In genomic region chr3:21484323-21485154, GRCh38 we compare ENCODE assay signal across 8 cellular contexts.
DNase-seq lines count a peak whose midpoint lies in the region; ATAC-seq and TF ChIP-seq lines count a peak whose summit lies in the region.

No MANE protein-coding gene starts in this region.

- H3K9ac ChIP-seq in GM23248 = no peak overlapping the region

- DNase-seq in EH (ENCODE audit: low read depth) = peak; percentile 84
- DNase-seq in GM23248 = peak; percentile 78
- peak; percentile 0 for DNase-seq in NCI-H1092 treated with DMSO at 0.1 percent for 48 hours (lab: John Stamatoyannopoulos, UW)
- peak; percentile 78 for DNase-seq in WERI-Rb-1
- DNase-seq in glomerular visceral epithelial cell (ENCODE audit: extremely low spot score) = peak; percentile 55
- DNase-seq in putamen (ENCODE audit: low spot score) = peak; percentile 37
- no peak for DNase-seq in NCI-H345 (lab: John Stamatoyannopoulos, UW)
- no peak for DNase-seq in gastrocnemius medialis

- H3F3A ChIP-seq in GM23248 (ENCODE audit: insufficient read depth) = no peaks in the 10 kb centered on the region; the same call in 1 of the 2 replicates

- H3K27ac ChIP-seq in GM23248 (no peak overlapping the region), WERI-Rb-1 (no peak overlapping the region), gastrocnemius medialis (no peak overlapping the region)

- H4K20me1 ChIP-seq in GM23248 (ENCODE audit: insufficient read depth) = no peaks in the 10 kb centered on the region

- H2AFZ ChIP-seq in GM23248 = no peak overlapping the region

- H3K4me2 ChIP-seq in GM23248 (ENCODE audit: unreplicated experiment) = no peak overlapping the region

- no peak overlapping the region for H3K4me3 ChIP-seq in GM23248
- no peak overlapping the region for H3K4me3 ChIP-seq in WERI-Rb-1 (ENCODE audit: low read depth, low read length)
- no peak overlapping the region for H3K4me3 ChIP-seq in gastrocnemius medialis

- no peaks in the 10 kb centered on the region for H3K79me2 ChIP-seq in GM23248 (ENCODE audit: insufficient read depth)

- ATAC-seq in gastrocnemius medialis = no peak

- H3K9me3 ChIP-seq in GM23248 (ENCODE audit: low read depth) (no peaks in the 10 kb centered on the region), WERI-Rb-1 (ENCODE audit: severe bottlenecking) (no peaks in the 10 kb centered on the region), gastrocnemius medialis (no peaks in the 10 kb centered on the region)

- H3K4me1 ChIP-seq in GM23248 (ENCODE audit: insufficient read depth) (no peaks in the 10 kb centered on the region), gastrocnemius medialis (no peaks in the 10 kb centered on the region)

- no peaks in the 10 kb centered on the region for H3K27me3 ChIP-seq in GM23248 (replicated peaks; ENCODE audit: insufficient read depth)
- H3K27me3 ChIP-seq in WERI-Rb-1 (ENCODE audit: insufficient read depth, low read depth, severe bottlenecking) = no peaks in the 10 kb centered on the region
- H3K27me3 ChIP-seq in gastrocnemius medialis = no peaks in the 10 kb centered on the region

- TF ChIP-seq CTCF in WERI-Rb-1 (IDR thresholded peaks at IDR 0.05; ENCODE audit: low read depth, low read length) (peak; percentile 82), gastrocnemius medialis (IDR thresholded peaks at IDR 0.05 in 4 of 5, conservative IDR thresholded peaks at IDR 0.05 in 1 of 5) (peak in 1 of 5 experiments; percentile 35)

- intact Hi-C loops in gastrocnemius medialis (cut with DNase I; ENCODE audit: low total_unique reads) = no loop called here

- H3K36me3 ChIP-seq in GM23248 (ENCODE audit: low read depth) (no peaks in the 10 kb centered on the region), WERI-Rb-1 (no peaks in the 10 kb centered on the region), gastrocnemius medialis (no peaks in the 10 kb centered on the region)

- TF ChIP-seq POLR2A in gastrocnemius medialis (IDR thresholded peaks at IDR 0.05) = no peak

- 67 to 77% methylated on average over 4 of the region's 4 CpGs for WGBS in GM23248 (ENCODE audit: low coverage in 1 of 2, low lambda C conversion rate in 2 of 2, missing lambda C conversion rate in 2 of 2), 2 experiments

- in situ Hi-C loops in GM23248 (cut with MboI) (loop anchor here (5.0 to 25.0 kb wide), 2 partner anchors 972 to 1147 kb away; no protein-coding TSS in a partner anchor), gastrocnemius medialis (cut with MboI; ENCODE audit: low sequenced_read_pairs in 4 of 4) (no loop called here)

- H3K9me2 ChIP-seq in GM23248 (ENCODE audit: insufficient read depth) = no peaks in the 10 kb centered on the region

Comparison
In these comparisons a context has a peak if more than half of its experiments do, and no peak if none do; other contexts are left out.
1. DNase-seq: peak in EH (single experiment), GM23248 (single experiment), NCI-H1092 treated with DMSO at 0.1 percent for 48 hours (single experiment), WERI-Rb-1 (single experiment), glomerular visceral epithelial cell (single experiment) and putamen (single experiment); none in NCI-H345 (single experiment) and gastrocnemius medialis (0 of 2).